ENCODE assay signal across 2 cellular contexts in genomic region chr4:105206214-105206613, GRCh38.
TF ChIP-seq lines count a peak whose summit lies in the region.

No MANE protein-coding gene starts in this region.

TF ChIP-seq in GM12891, 5 proteins besides CTCF, POLR2A, EP300 and RAD21:
- TF ChIP-seq SPI1 (IDR thresholded peaks at IDR 0.05; ENCODE audit: low read depth, low read length) = no peak
- 0 out of 2 replicates have a peak, but pooled peaks have one; percentile 34 for TF ChIP-seq POLR2AphosphoS5 (IDR thresholded peaks at IDR 0.05; ENCODE audit: low read depth, low read length)
- no peak for TF ChIP-seq POU2F2 (IDR thresholded peaks at IDR 0.05; ENCODE audit: low read depth, low read length)
- TF ChIP-seq TAF1 (IDR thresholded peaks at IDR 0.05; ENCODE audit: low read depth, low read length) = no peak
- TF ChIP-seq PAX5 (IDR thresholded peaks at IDR 0.05; ENCODE audit: insufficient read depth, low read length, severe bottlenecking) = no peak

TF ChIP-seq in H1, 55 proteins besides CTCF, POLR2A, EP300 and RAD21:
- TF ChIP-seq POU5F1 (IDR thresholded peaks at IDR 0.05; ENCODE audit: low read depth, low read length) (no peak), JUN (IDR thresholded peaks at IDR 0.05; ENCODE audit: low read depth, low read length) (no peak), SP1 (IDR thresholded peaks at IDR 0.05; ENCODE audit: low read depth, low read length) (no peak), SP4 (IDR thresholded peaks at IDR 0.05; ENCODE audit: low read length) (no peak), PHF8 (conservative IDR thresholded peaks at IDR 0.05; ENCODE audit: low read depth, low read length) (no peak), USF2 (IDR thresholded peaks at IDR 0.05; ENCODE audit: low read length) (no peak), JUND (IDR thresholded peaks at IDR 0.05; ENCODE audit: low read length) (no peak), RNF2 (IDR thresholded peaks at IDR 0.05; ENCODE audit: borderline replicate concordance, low read depth, low read length, missing control alignments, poor library complexity, severe bottlenecking) (no peak), ASH2L (IDR thresholded peaks at IDR 0.05; ENCODE audit: low read length) (no peak), KDM4A (IDR thresholded peaks at IDR 0.05; ENCODE audit: low read depth, low read length, severe bottlenecking) (no peak), CTBP2 (IDR thresholded peaks at IDR 0.05; ENCODE audit: borderline replicate concordance, insufficient read depth, insufficient read length, low read length) (no peak), SP2 (IDR thresholded peaks at IDR 0.05; ENCODE audit: low read length) (no peak), MAFK (IDR thresholded peaks at IDR 0.05; ENCODE audit: low read depth, low read length) (no peak), SIN3A (conservative IDR thresholded peaks at IDR 0.05 in 1 of 2, IDR thresholded peaks at IDR 0.05 in 1 of 2; ENCODE audit: low read depth in 1 of 2, low read length in 2 of 2) (no peak), NANOG (IDR thresholded peaks at IDR 0.05; ENCODE audit: insufficient read depth, low read depth, low read length, poor library complexity, severe bottlenecking) (no peak)
TF ChIP-seq in H1: peak in this region for 0.
